In the genomic region with DNA sequence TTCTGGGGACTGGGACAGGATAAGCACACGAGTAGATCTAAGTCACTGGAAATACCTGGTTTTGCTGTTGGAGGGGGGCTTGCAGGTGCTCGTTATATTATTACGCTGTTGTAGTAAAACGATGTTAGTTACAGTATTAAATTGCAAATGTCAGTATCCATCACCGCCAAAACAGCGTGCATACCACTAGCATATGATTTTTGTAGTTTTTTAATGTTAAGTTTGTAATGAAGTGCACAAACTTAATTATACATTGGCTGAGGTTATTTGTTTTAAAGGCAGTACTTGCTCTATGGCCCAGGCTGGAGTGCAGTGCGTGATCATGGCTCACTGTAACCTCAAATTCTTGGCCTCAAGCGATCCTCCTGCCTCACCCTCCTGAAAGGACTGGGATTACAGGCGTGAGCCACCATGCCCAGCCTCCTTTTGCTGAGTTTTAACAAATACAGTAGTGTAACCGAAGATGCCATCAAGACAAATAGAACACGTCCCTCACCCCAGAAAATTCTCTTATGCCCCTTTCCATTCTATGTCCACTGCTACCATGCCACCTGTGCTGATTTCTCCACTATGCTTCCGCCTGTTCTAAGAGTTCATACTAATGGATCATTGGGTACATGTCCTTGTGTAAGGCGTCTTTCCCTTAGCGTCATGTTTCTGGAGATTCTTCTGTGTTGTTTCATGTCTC, we compare ENCODE assay signal across 1 cellular context.
TF ChIP-seq lines count a peak whose summit lies in the region.

No MANE protein-coding gene starts in this region.

TF ChIP-seq in GM12878, 131 proteins besides CTCF, POLR2A, EP300 and RAD21:
- TF ChIP-seq, protein P1, sequence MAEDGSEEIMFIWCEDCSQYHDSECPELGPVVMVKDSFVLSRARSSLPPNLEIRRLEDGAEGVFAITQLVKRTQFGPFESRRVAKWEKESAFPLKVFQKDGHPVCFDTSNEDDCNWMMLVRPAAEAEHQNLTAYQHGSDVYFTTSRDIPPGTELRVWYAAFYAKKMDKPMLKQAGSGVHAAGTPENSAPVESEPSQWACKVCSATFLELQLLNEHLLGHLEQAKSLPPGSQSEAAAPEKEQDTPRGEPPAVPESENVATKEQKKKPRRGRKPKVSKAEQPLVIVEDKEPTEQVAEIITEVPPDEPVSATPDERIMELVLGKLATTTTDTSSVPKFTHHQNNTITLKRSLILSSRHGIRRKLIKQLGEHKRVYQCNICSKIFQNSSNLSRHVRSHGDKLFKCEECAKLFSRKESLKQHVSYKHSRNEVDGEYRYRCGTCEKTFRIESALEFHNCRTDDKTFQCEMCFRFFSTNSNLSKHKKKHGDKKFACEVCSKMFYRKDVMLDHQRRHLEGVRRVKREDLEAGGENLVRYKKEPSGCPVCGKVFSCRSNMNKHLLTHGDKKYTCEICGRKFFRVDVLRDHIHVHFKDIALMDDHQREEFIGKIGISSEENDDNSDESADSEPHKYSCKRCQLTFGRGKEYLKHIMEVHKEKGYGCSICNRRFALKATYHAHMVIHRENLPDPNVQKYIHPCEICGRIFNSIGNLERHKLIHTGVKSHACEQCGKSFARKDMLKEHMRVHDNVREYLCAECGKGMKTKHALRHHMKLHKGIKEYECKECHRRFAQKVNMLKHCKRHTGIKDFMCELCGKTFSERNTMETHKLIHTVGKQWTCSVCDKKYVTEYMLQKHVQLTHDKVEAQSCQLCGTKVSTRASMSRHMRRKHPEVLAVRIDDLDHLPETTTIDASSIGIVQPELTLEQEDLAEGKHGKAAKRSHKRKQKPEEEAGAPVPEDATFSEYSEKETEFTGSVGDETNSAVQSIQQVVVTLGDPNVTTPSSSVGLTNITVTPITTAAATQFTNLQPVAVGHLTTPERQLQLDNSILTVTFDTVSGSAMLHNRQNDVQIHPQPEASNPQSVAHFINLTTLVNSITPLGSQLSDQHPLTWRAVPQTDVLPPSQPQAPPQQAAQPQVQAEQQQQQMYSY (CRISPR knock-in tag; IDR thresholded peaks at IDR 0.05), result no peak
- TF ChIP-seq POLR2AphosphoS5 (IDR thresholded peaks at IDR 0.05; ENCODE audit: low read length) (0 out of 2 replicates have a peak, but pooled peaks have one; percentile 32), NR2C1 (IDR thresholded peaks at IDR 0.05) (no peak)
